Comparison of ENCODE assay signal across 16 cellular contexts in the genomic region with DNA sequence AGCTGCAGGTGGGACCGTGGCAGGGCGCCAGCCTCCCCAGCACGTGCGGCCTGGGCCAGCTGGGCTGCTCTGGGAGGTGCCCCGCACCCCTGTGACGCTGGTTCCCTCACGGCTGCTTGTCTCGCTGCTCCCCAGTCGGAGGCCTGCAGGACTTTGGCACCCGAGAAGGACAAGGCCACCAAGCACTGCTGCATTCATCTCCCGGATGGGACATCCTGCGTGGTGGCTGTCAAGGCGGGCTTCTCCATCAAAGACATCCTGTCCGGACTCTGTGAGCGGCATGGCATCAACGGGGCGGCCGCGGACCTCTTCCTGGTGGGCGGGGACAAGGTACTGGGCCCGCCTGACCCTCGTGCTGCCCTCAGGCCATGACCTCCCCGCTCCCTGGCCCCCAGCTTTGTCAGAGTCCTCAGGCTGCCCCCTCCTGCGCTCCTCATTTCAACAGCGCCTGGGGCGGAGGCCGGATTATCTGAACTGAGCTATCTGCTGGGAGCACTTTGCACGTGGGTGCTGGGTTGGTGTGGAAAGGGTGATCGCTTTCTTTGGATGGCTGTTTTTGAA. TPM values are rescaled to one million over a fixed set of nuclear protein-coding genes. Genes with fewer than 3 reads are reported as not detected.
DNase-seq lines count a peak whose midpoint lies in the region; ATAC-seq and TF ChIP-seq lines count a peak whose summit lies in the region.
"Had no signal": no experiment of that assay in that cellular context is flagged by ENCODE, and none has a peak within 500 bp of the region (broad histone marks: within the 10 kb centered on the region; RNA-seq: fewer than 3 reads in every experiment).

No MANE protein-coding gene starts in this region.

- peaks cover 6% of the 10 kb centered on the region for H3K4me1 Mint-ChIP-seq in glutamatergic neuron (ENCODE audit: low read depth, unreplicated experiment)
- H3K4me1 Mint-ChIP-seq: CD4-positive, alpha-beta memory T cell had no signal

- H3K27me3 ChIP-seq in left ventricle myocardium inferior (ENCODE audit: low read depth) (no peaks in the 10 kb centered on the region), psoas muscle (ENCODE audit: insufficient read depth in 3 of 3, low read length in 2 of 3) (no peaks in the 10 kb centered on the region)

- H3K36me3 ChIP-seq in left ventricle myocardium inferior (peaks cover 52% of the 10 kb centered on the region), psoas muscle (ENCODE audit: insufficient read depth in 1 of 2, low read depth in 1 of 2) (peaks cover 0 to 60% of the 10 kb centered on the region in 2 donors)
- H3K36me3 ChIP-seq: HAP-1 had no signal

- H3K9me3 Mint-ChIP-seq in glutamatergic neuron (ENCODE audit: unreplicated experiment), result no peaks in the 10 kb centered on the region
- H3K9me3 Mint-ChIP-seq: CD4-positive, alpha-beta memory T cell had no signal

- WGBS in psoas muscle, 3 donors, result 84 to 92% (median 88%) methylated on average over 26 to 29 of the region's 29 CpGs

- H3K36me3 Mint-ChIP-seq in glutamatergic neuron (ENCODE audit: unreplicated experiment), result no peaks in the 10 kb centered on the region

- DNase-seq in left ventricle myocardium superior (peak; percentile 26), left ventricle myocardium inferior (no peak), RPMI8226 (peak; percentile 81), glutamatergic neuron (peak; percentile 8), psoas muscle (peak; percentile 8 to 43), NCI-H2196 (lab: John Stamatoyannopoulos, UW; ENCODE audit: unreplicated experiment) (no peak), HUDEP-2 (lab: John Stamatoyannopoulos, UW; ENCODE audit: unreplicated experiment in 76 of 76) (no peak), islet precursor cell (no peak)
- DNase-seq: ACHN; C1 segment of cervical spinal cord; Caco-2; CD4-positive, alpha-beta memory T cell; GF-D8; GOT3 had no signal

- H3K4me1 ChIP-seq in left ventricle myocardium inferior, result no peaks in the 10 kb centered on the region
- no peaks in the 10 kb centered on the region for H3K4me1 ChIP-seq in psoas muscle
- H3K4me1 ChIP-seq: Caco-2, HAP-1 had no signal

- peaks cover 5% of the 10 kb centered on the region for H3K27me3 Mint-ChIP-seq in glutamatergic neuron (ENCODE audit: unreplicated experiment)
- H3K27me3 Mint-ChIP-seq: CD4-positive, alpha-beta memory T cell had no signal

- H3K27ac Mint-ChIP-seq in glutamatergic neuron (ENCODE audit: unreplicated experiment), result no peak overlapping the region
- H3K27ac Mint-ChIP-seq: CD4-positive, alpha-beta memory T cell had no signal

- ATAC-seq in left ventricle myocardium superior (no peak), psoas muscle (no peak)

- no peak overlapping the region for H3K4me3 Mint-ChIP-seq in glutamatergic neuron (ENCODE audit: unreplicated experiment)
- H3K4me3 Mint-ChIP-seq: CD4-positive, alpha-beta memory T cell had no signal

- intact Hi-C loops in left ventricle myocardium superior (cut with micrococcal nuclease), result no loop called here
- intact Hi-C loops in left ventricle myocardium inferior (cut with micrococcal nuclease), result no loop called here
- intact Hi-C loops in psoas muscle (cut with DNase I), result no loop called here

- no peak for TF ChIP-seq CTCF in left ventricle myocardium inferior (IDR thresholded peaks at IDR 0.05; ENCODE audit: borderline replicate concordance)
- no peak for TF ChIP-seq CTCF in glutamatergic neuron (IDR thresholded peaks at IDR 0.05; ENCODE audit: partially characterized antibody, unreplicated experiment)
- no peak for TF ChIP-seq CTCF in psoas muscle (IDR thresholded peaks at IDR 0.05)

- H3K4me3 ChIP-seq in left ventricle myocardium inferior (no peak overlapping the region), psoas muscle (no peak overlapping the region)
- H3K4me3 ChIP-seq: HAP-1 had no signal

- H3K9me3 ChIP-seq in left ventricle myocardium inferior (replicated peaks) (no peaks in the 10 kb centered on the region), psoas muscle (no peaks in the 10 kb centered on the region)
- H3K9me3 ChIP-seq: Caco-2, HAP-1 had no signal

- no peak overlapping the region for H3K27ac ChIP-seq in left ventricle myocardium inferior (replicated peaks)
- H3K27ac ChIP-seq in psoas muscle, result no peak overlapping the region

RNA-seq across cellular contexts. Expression of a gene that starts 19.4 kb away (rescaled TPM):
- total RNA-seq in left ventricle myocardium superior, result 0.67 TPM
- 0.80 TPM for total RNA-seq in left ventricle myocardium inferior
- 9.4 TPM for total RNA-seq in glutamatergic neuron (ENCODE audit: unreplicated experiment)
- total RNA-seq in psoas muscle, result 1 to 10 TPM in 1 of 4 donors, under 1 TPM in 2, not detected in 1; 0.32 to 1.2 (median 0.46) TPM
- polyA plus RNA-seq in psoas muscle, result under 1 TPM; 0.09 to 0.63 (median 0.26) TPM
- total RNA-seq: A172 had no signal
- polyA plus RNA-seq: CD4-positive, alpha-beta memory T cell had no signal

RNA-seq across cellular contexts. Expression of a gene that starts 40.8 kb away (rescaled TPM):
- total RNA-seq in left ventricle myocardium superior (35.5 TPM), left ventricle myocardium inferior (46.7 TPM), glutamatergic neuron (ENCODE audit: unreplicated experiment) (5.1 TPM), psoas muscle (10 to 100 TPM in 3 of 4 donors, 1 to 10 TPM in 1; 3.4 to 48.6 (median 34.5) TPM)
- 10 to 100 TPM; 11.7 to 26.3 (median 17.3) TPM for polyA plus RNA-seq in psoas muscle
- total RNA-seq: CD4-positive, alpha-beta memory T cell had no signal

Comparison
In these comparisons a context has a peak if more than half of its experiments do, and no peak if none do; other contexts are left out.
1. DNase-seq: peak in left ventricle myocardium superior (single experiment), RPMI8226 (single experiment), glutamatergic neuron (single experiment) and psoas muscle (2 of 2); none in left ventricle myocardium inferior (single experiment), NCI-H2196 (single experiment), HUDEP-2 (0 of 76) and islet precursor cell (single experiment).